In genomic region chr10:44886966-44887365, GRCh38 we compare ENCODE assay signal across 28 cellular contexts. TPM values are rescaled to one million over a fixed set of nuclear protein-coding genes. Genes with fewer than 3 reads are reported as not detected.
DNase-seq lines count a peak whose midpoint lies in the region; ATAC-seq, FAIRE-seq and TF ChIP-seq lines count a peak whose summit lies in the region.
"Had no signal": no experiment of that assay in that cellular context is flagged by ENCODE, and none has a peak within 500 bp of the region (broad histone marks: within the 10 kb centered on the region; RNA-seq: fewer than 3 reads in every experiment).

No MANE protein-coding gene starts in this region.

- H3K27me3 ChIP-seq in left lung = no peaks in the 10 kb centered on the region
- H3K27me3 ChIP-seq: BLaER1 treated with 17β-estradiol and CSF1 and Interleukin-3, amounts not matched to agents 10 nM and 100 nM had no signal

- peak; percentile 44 for DNase-seq in cardiac septum (ENCODE audit: low spot score)
- no peak for DNase-seq in left cardiac atrium
- DNase-seq in islet precursor cell = peak; percentile 28
- DNase-seq in urothelium cell line (ENCODE audit: low spot score) = no peak
- DNase-seq in left lung = no peak
- DNase-seq: AML-193; CD4-positive, alpha-beta T cell; CD8-positive, alpha-beta memory T cell; COR-L47; DMS 273 treated with DMSO at 0.1 percent for 48 hours; DMS153; DMS53; DMS79; DND-41; EL; GDM1 had no signal

- H3K4me1 ChIP-seq in left lung = no peaks in the 10 kb centered on the region
- H3K4me1 ChIP-seq: A549 had no signal

- no peak for ATAC-seq in left cardiac atrium
- no peak for ATAC-seq in left lung
- ATAC-seq in HG03342 (IDR thresholded peaks at IDR 0.05; ENCODE audit: unreplicated experiment) = no peak
- ATAC-seq: A549, GM12878 had no signal

- H3K36me3 ChIP-seq in left lung = no peaks in the 10 kb centered on the region
- H3K36me3 ChIP-seq: BLaER1 treated with 17β-estradiol and CSF1 and Interleukin-3, amounts not matched to agents 10 nM and 100 nM had no signal

- H3K27ac ChIP-seq in left lung = no peak overlapping the region
- H3K27ac ChIP-seq: 22Rv1; A549; BLaER1 treated with 17β-estradiol and CSF1 and Interleukin-3, amounts not matched to agents 10 nM and 100 nM; C4-2B had no signal

- intact Hi-C loops in cardiac septum (cut with DNase I) (no loop called here), left cardiac atrium (cut with DNase I) (no loop called here), left lung (cut with DNase I) (no loop called here)

- FAIRE-seq in urothelium cell line (lab: Jason Lieb, UNC) = peak; percentile 48
- FAIRE-seq: A549, GM12878, GM12892, GM18507 had no signal

- no peak for TF ChIP-seq CTCF in left lung (IDR thresholded peaks at IDR 0.05)

- no peak overlapping the region for H3K4me3 ChIP-seq in left lung
- H3K4me3 ChIP-seq: A549; BLaER1 treated with 17β-estradiol and CSF1 and Interleukin-3, amounts not matched to agents 10 nM and 100 nM; GM12878 had no signal

- no peaks in the 10 kb centered on the region for H3K9me3 ChIP-seq in left lung
- H3K9me3 ChIP-seq: A549; BLaER1 treated with 17β-estradiol and CSF1 and Interleukin-3, amounts not matched to agents 10 nM and 100 nM had no signal

RNA-seq across cellular contexts. Expression of gene TMEM72, which starts 24.2 kb away (rescaled TPM):
- total RNA-seq in cardiac septum (not detected), left cardiac atrium (under 1 TPM; 0.21 to 0.27 TPM), left lung (under 1 TPM in 1 of 2 donors, not detected in 1; 0.23 TPM)
- total RNA-seq: A172; B cell; CD4-positive, alpha-beta T cell; CD8-positive, alpha-beta memory T cell; Daoy; G401; GM12878 had no signal

Comparison
In these comparisons a context has a peak if more than half of its experiments do, and no peak if none do; other contexts are left out.
1. DNase-seq: peak in cardiac septum (single experiment) and islet precursor cell (single experiment); none in left cardiac atrium (single experiment), urothelium cell line (single experiment) and left lung (0 of 2).